In genomic region chr3:12553921-12554391, GRCh38 we compare ENCODE assay signal across 8 cellular contexts. TPM values are rescaled to one million over a fixed set of nuclear protein-coding genes. Genes with fewer than 3 reads are reported as not detected.
DNase-seq lines count a peak whose midpoint lies in the region; ATAC-seq and TF ChIP-seq lines count a peak whose summit lies in the region.

No MANE protein-coding gene starts in this region.

- peak overlapping the region; percentile 86 for H3K4me3 ChIP-seq in ACC112 (ENCODE audit: low read depth, low read length)
- H3K4me3 ChIP-seq in RWPE2 (ENCODE audit: severe bottlenecking), result peak overlapping the region; percentile 29
- peak overlapping the region; percentile 61 to 74 for H3K4me3 ChIP-seq in muscle layer of colon (ENCODE audit: low read depth in 1 of 2, low read length in 2 of 2)

- peaks cover 20% of the 10 kb centered on the region for H3K79me2 ChIP-seq in ACC112 (ENCODE audit: control insufficient read depth, insufficient read depth, low read length, unreplicated experiment)

- TF ChIP-seq CTCF in RWPE2 (IDR thresholded peaks at IDR 0.05; ENCODE audit: poor library complexity, severe bottlenecking), result no peak

- H3K4me1 ChIP-seq in ACC112 (ENCODE audit: control insufficient read depth, insufficient read depth, low read length, unreplicated experiment) (peaks cover 13% of the 10 kb centered on the region), RWPE2 (ENCODE audit: insufficient read depth, poor library complexity, severe bottlenecking) (peaks cover 12% of the 10 kb centered on the region), muscle layer of colon (ENCODE audit: insufficient read depth, low read length) (peaks cover 15% of the 10 kb centered on the region)

- no peaks in the 10 kb centered on the region for H3K27me3 ChIP-seq in ACC112 (ENCODE audit: insufficient read depth, low read length)
- H3K27me3 ChIP-seq in RWPE2 (ENCODE audit: insufficient read depth, poor library complexity, severe bottlenecking), result no peaks in the 10 kb centered on the region
- peaks cover 0 to 5% of the 10 kb centered on the region in 2 donors for H3K27me3 ChIP-seq in muscle layer of colon (ENCODE audit: control insufficient read depth in 1 of 2, insufficient read depth in 2 of 2, low read length in 2 of 2)

- H2AFZ ChIP-seq in ACC112 (ENCODE audit: low read length, unreplicated experiment), result peak overlapping the region; percentile 99

- H3K36me3 ChIP-seq in ACC112 (ENCODE audit: insufficient read depth, low read length) (no peaks in the 10 kb centered on the region), RWPE2 (ENCODE audit: low read depth) (no peaks in the 10 kb centered on the region), muscle layer of colon (ENCODE audit: insufficient read depth, low read length) (no peaks in the 10 kb centered on the region)

- ATAC-seq in RWPE2 (ENCODE audit: low read depth) (no peak; the same call in 2 of the 3 replicates), GM18909 (IDR thresholded peaks at IDR 0.05; ENCODE audit: poor library complexity, unreplicated experiment) (no peak), GM21367 (IDR thresholded peaks at IDR 0.05; ENCODE audit: unreplicated experiment) (no peak)

- H3K9me3 ChIP-seq in RWPE2 (ENCODE audit: severe bottlenecking) (no peaks in the 10 kb centered on the region), muscle layer of colon (ENCODE audit: low read length) (no peaks in the 10 kb centered on the region)

- H3K27ac ChIP-seq in ACC112 (ENCODE audit: low read depth, low read length), result no peak overlapping the region
- peak overlapping the region; percentile 18 for H3K27ac ChIP-seq in RWPE2 (ENCODE audit: poor library complexity, severe bottlenecking)
- no peak overlapping the region for H3K27ac ChIP-seq in muscle layer of colon (ENCODE audit: low read depth, low read length)

- peak overlapping the region; percentile 60 for H3K9ac ChIP-seq in muscle layer of colon (ENCODE audit: low read length)

- DNase-seq in H4 (ENCODE audit: low spot score), result peak; percentile 17
- no peak for DNase-seq in RWPE2 (ENCODE audit: low spot score)
- peak; percentile 53 for DNase-seq in dermis blood vessel endothelial cell
- no peak for DNase-seq in NCI-H2171 (lab: John Stamatoyannopoulos, UW)

RNA-seq across cellular contexts. Expression of gene MKRN2, which starts 2.9 kb away (rescaled TPM):
- 29.9 and 35.0 TPM in 2 replicates for total RNA-seq in H4 (2014; rRNA removed; shearing (Covaris generic))
- total RNA-seq in dermis blood vessel endothelial cell, result 40.5 and 43.4 TPM in 2 replicates

RNA-seq across cellular contexts. Expression of gene MKRN2OS, which starts 8.7 kb away (rescaled TPM):
- total RNA-seq in H4 (2014; rRNA removed; shearing (Covaris generic)), result not detected in 2 replicates
- not detected in 2 replicates for total RNA-seq in dermis blood vessel endothelial cell

Comparison
In these comparisons a context has a peak if more than half of its experiments do, and no peak if none do; other contexts are left out.
1. H3K4me3 ChIP-seq: peak in every context shown above with its lines; median percentile 86 in ACC112; 68 in muscle layer of colon; 29 in RWPE2.
2. DNase-seq: peak in H4 (single experiment) and dermis blood vessel endothelial cell (single experiment); none in RWPE2 (single experiment) and NCI-H2171 (single experiment).